Comparison of ENCODE assay signal across 8 cellular contexts in genomic region chr1:236868625-236869467, GRCh38.
A peak's percentile ranks its signal among the peaks of the same experiment; 100 is the strongest.
DNase-seq lines count a peak whose midpoint lies in the region; ATAC-seq, FAIRE-seq and TF ChIP-seq lines count a peak whose summit lies in the region.

No MANE protein-coding gene starts in this region.

- no TSS peak for BruUV-seq in HepG2 (replicated peaks; lab: Mats Ljungman, UMichigan)

- H3K27me3 Mint-ChIP-seq in brain: no peaks in the 10 kb centered on the region
- no peaks in the 10 kb centered on the region for H3K27me3 Mint-ChIP-seq in stimulated activated memory B cell treated with anti-CD40 and anti-IgM and Interleukin-4, amounts not matched to agents 10 μg/mL and 1 μg/mL and 100 μg/mL, for 72 hours

- H3K9me3 Mint-ChIP-seq in brain: peaks cover 0 to 17% (median 5%) of the 10 kb centered on the region in 5 experiments
- no peaks in the 10 kb centered on the region for H3K9me3 Mint-ChIP-seq in stimulated activated memory B cell treated with anti-CD40 and anti-IgM and Interleukin-4, amounts not matched to agents 10 μg/mL and 1 μg/mL and 100 μg/mL, for 72 hours

- POLR2A ChIA-PET in HepG2 (lab: Yijun Ruan, JAX): no interaction called here

- no peaks in the 10 kb centered on the region for H3K27me3 ChIP-seq in HepG2 (ENCODE audit: control insufficient read depth in 1 of 2, insufficient read depth in 2 of 2, low read length in 2 of 2)

- DNase-seq in G401 (ENCODE audit: low spot score) (peak; percentile 13), HTR-8/SVneo (ENCODE audit: insufficient read length, low spot score) (peak; percentile 52), HepG2 (ENCODE audit: low spot score) (peak; percentile 60), NCI-H226 (no peak)

- TF ChIP-seq EP300 in HepG2 (IDR thresholded peaks at IDR 0.05; ENCODE audit: low read depth in 2 of 2, low read length in 2 of 2) (no peak), HepG2 (CRISPR knock-in tag; IDR thresholded peaks at IDR 0.05; ENCODE audit: borderline replicate concordance) (no peak)

- TF ChIP-seq CTCF in brain (conservative IDR thresholded peaks at IDR 0.05) (peak; percentile 71 to 88), HepG2 (CRISPR knock-in tag; IDR thresholded peaks at IDR 0.05) (peak; percentile 88)

- H3K79me2 ChIP-seq in HepG2 (ENCODE audit: insufficient read depth, low read length): no peaks in the 10 kb centered on the region

- peaks cover 13 to 67% of the 10 kb centered on the region in 2 experiments for H3K36me3 ChIP-seq in HepG2 (replicated peaks in 1 of 2; ENCODE audit: control insufficient read depth in 1 of 2, insufficient read depth in 2 of 2, low read length in 2 of 2)

- in situ Hi-C loops in G401 (cut with HindIII; ENCODE audit: low sequenced_read_pairs) (no loop called here), HepG2 (cut with HindIII; ENCODE audit: extremely low pct_ligation_motif_present, low pct_unique_long_range_greater_than_20kb) (loop anchor here (10.0 to 25.0 kb wide), 2 partner anchors 257 to 764 kb away; partner anchors contain the start of gene HEATR1)

- peaks cover 62% of the 10 kb centered on the region for H3K36me3 Mint-ChIP-seq in brain
- H3K36me3 Mint-ChIP-seq in stimulated activated memory B cell treated with anti-CD40 and anti-IgM and Interleukin-4, amounts not matched to agents 10 μg/mL and 1 μg/mL and 100 μg/mL, for 72 hours: peaks cover 81% of the 10 kb centered on the region

- peak; percentile 58 for ATAC-seq in GM21367 (IDR thresholded peaks at IDR 0.05; ENCODE audit: unreplicated experiment)
- peak; percentile 90 for ATAC-seq in SK-N-SH treated with all-trans-retinoic acid at 6 μM for 48 hours
- peak; percentile 93 for ATAC-seq in HepG2
- ATAC-seq in stimulated activated memory B cell treated with anti-CD40 and anti-IgM and Interleukin-4, amounts not matched to agents 10 μg/mL and 1 μg/mL and 100 μg/mL, for 72 hours: peak; percentile 48

- peaks cover 5% of the 10 kb centered on the region; the same call in 1 of the 2 replicates for H3K4me1 ChIP-seq in HepG2 (ENCODE audit: insufficient read depth, low read length)

- H3K9me3 ChIP-seq in HepG2 (ENCODE audit: low read length): no peaks in the 10 kb centered on the region

- TF ChIP-seq POLR2A in HepG2 (IDR thresholded peaks at IDR 0.05; ENCODE audit: insufficient read depth in 1 of 2, low read depth in 2 of 2, low read length in 2 of 2): no peak

- H3K4me2 ChIP-seq in HepG2 (ENCODE audit: low read depth, low read length): no peak overlapping the region

- H3K4me3 Mint-ChIP-seq in brain: no peak overlapping the region
- no peak overlapping the region for H3K4me3 Mint-ChIP-seq in stimulated activated memory B cell treated with anti-CD40 and anti-IgM and Interleukin-4, amounts not matched to agents 10 μg/mL and 1 μg/mL and 100 μg/mL, for 72 hours

- no peak overlapping the region for H2AFZ ChIP-seq in HepG2 (ENCODE audit: low read length)

- no peak overlapping the region for H3K27ac ChIP-seq in HepG2 (ENCODE audit: extremely low read length, insufficient read depth, low read length)

- FAIRE-seq in HTR-8/SVneo (lab: Jason Lieb, UNC) (peak; percentile 60), HepG2 (lab: Jason Lieb, UNC) (peak; percentile 83)

- peak; percentile 82 for TF ChIP-seq RAD21 in HepG2 (CRISPR knock-in tag; IDR thresholded peaks at IDR 0.05)

- intact Hi-C loops in HepG2 (cut with micrococcal nuclease; ENCODE audit: unreplicated experiment): loop anchor here (2.0 to 10.0 kb wide), 3 partner anchors 110 to 516 kb away; no protein-coding TSS in a partner anchor

- 79% methylated on average over 6 of the region's 6 CpGs for WGBS in HepG2 (ENCODE audit: low lambda C conversion rate)

- H3K9ac ChIP-seq in HepG2 (ENCODE audit: insufficient read depth, low read depth, low read length): no peak overlapping the region

- H4K20me1 ChIP-seq in HepG2 (ENCODE audit: insufficient read depth, low read length): no peaks in the 10 kb centered on the region

- no peak overlapping the region for H3K27ac Mint-ChIP-seq in brain
- no peak overlapping the region for H3K27ac Mint-ChIP-seq in stimulated activated memory B cell treated with anti-CD40 and anti-IgM and Interleukin-4, amounts not matched to agents 10 μg/mL and 1 μg/mL and 100 μg/mL, for 72 hours

- H3K4me3 ChIP-seq in HepG2 (replicated peaks in 1 of 3; ENCODE audit: insufficient read depth in 1 of 3, low read depth in 2 of 3, low read length in 3 of 3): no peak overlapping the region

- no peaks in the 10 kb centered on the region for H3K4me1 Mint-ChIP-seq in brain
- H3K4me1 Mint-ChIP-seq in stimulated activated memory B cell treated with anti-CD40 and anti-IgM and Interleukin-4, amounts not matched to agents 10 μg/mL and 1 μg/mL and 100 μg/mL, for 72 hours: no peaks in the 10 kb centered on the region

- CTCF ChIA-PET in HepG2 (lab: Yijun Ruan, JAX; ENCODE audit: low intra/inter-chr PET ratio, low total read pairs): interaction anchor here (2.2 to 2.3 kb wide), 2 partner anchors 110 to 115 kb away, joined by 15 to 24 read pairs; no protein-coding TSS in a partner anchor

TF ChIP-seq in SK-N-SH treated with all-trans-retinoic acid at 6 μM for 48 hours, 23 proteins besides CTCF, POLR2A, EP300 and RAD21 (continues in another document):
- TF ChIP-seq ARNTL (CRISPR knock-in tag; IDR thresholded peaks at IDR 0.05; ENCODE audit: borderline replicate concordance, low read depth) (no peak), ZNF565 (CRISPR knock-in tag; conservative IDR thresholded peaks at IDR 0.05; ENCODE audit: low read depth) (no peak), OSR1 (CRISPR knock-in tag; IDR thresholded peaks at IDR 0.05) (no peak), SNAI2 (CRISPR knock-in tag; IDR thresholded peaks at IDR 0.05) (no peak), GLIS3 (CRISPR knock-in tag; IDR thresholded peaks at IDR 0.05) (no peak), RARB (CRISPR knock-in tag; IDR thresholded peaks at IDR 0.05) (no peak), TCF4 (CRISPR knock-in tag; IDR thresholded peaks at IDR 0.05; ENCODE audit: borderline replicate concordance) (no peak)
- TF ChIP-seq, protein P1, sequence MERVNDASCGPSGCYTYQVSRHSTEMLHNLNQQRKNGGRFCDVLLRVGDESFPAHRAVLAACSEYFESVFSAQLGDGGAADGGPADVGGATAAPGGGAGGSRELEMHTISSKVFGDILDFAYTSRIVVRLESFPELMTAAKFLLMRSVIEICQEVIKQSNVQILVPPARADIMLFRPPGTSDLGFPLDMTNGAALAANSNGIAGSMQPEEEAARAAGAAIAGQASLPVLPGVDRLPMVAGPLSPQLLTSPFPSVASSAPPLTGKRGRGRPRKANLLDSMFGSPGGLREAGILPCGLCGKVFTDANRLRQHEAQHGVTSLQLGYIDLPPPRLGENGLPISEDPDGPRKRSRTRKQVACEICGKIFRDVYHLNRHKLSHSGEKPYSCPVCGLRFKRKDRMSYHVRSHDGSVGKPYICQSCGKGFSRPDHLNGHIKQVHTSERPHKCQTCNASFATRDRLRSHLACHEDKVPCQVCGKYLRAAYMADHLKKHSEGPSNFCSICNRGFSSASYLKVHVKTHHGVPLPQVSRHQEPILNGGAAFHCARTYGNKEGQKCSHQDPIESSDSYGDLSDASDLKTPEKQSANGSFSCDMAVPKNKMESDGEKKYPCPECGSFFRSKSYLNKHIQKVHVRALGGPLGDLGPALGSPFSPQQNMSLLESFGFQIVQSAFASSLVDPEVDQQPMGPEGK (CRISPR knock-in tag; IDR thresholded peaks at IDR 0.05; ENCODE audit: borderline replicate concordance): no peak

TF ChIP-seq in HepG2, 621 proteins besides CTCF, POLR2A, EP300 and RAD21 (continues in another document):
- TF ChIP-seq U2AF2 (IDR thresholded peaks at IDR 0.05; ENCODE audit: low read depth, low read length): no peak
- no peak for TF ChIP-seq ISX (CRISPR knock-in tag; conservative IDR thresholded peaks at IDR 0.05)
- no peak for TF ChIP-seq CEBPB (IDR thresholded peaks at IDR 0.05; ENCODE audit: borderline replicate concordance, low read depth, low read length)
- TF ChIP-seq TBL1XR1 (IDR thresholded peaks at IDR 0.05; ENCODE audit: borderline replicate concordance, low read length, partially characterized antibody): no peak
- no peak for TF ChIP-seq MIXL1 (CRISPR knock-in tag; IDR thresholded peaks at IDR 0.05)
- no peak for TF ChIP-seq TARDBP (CRISPR knock-in tag; IDR thresholded peaks at IDR 0.05)
- TF ChIP-seq ZNF574 (CRISPR knock-in tag; IDR thresholded peaks at IDR 0.05): no peak
- no peak for TF ChIP-seq SIX1 (CRISPR knock-in tag; IDR thresholded peaks at IDR 0.05; ENCODE audit: borderline replicate concordance)
- TF ChIP-seq THAP11 (CRISPR knock-in tag; IDR thresholded peaks at IDR 0.05): peak; percentile 44; the same call in 1 of the 2 replicates
- TF ChIP-seq DNMT1 (CRISPR knock-in tag; IDR thresholded peaks at IDR 0.05): no peak
- no peak; the same call in 1 of the 2 replicates for TF ChIP-seq ZBTB25 (CRISPR knock-in tag; IDR thresholded peaks at IDR 0.05)
- TF ChIP-seq FOXA3 (CRISPR knock-in tag; IDR thresholded peaks at IDR 0.05): no peak
